Comparison of ENCODE assay signal across 1 cellular context in the genomic region with DNA sequence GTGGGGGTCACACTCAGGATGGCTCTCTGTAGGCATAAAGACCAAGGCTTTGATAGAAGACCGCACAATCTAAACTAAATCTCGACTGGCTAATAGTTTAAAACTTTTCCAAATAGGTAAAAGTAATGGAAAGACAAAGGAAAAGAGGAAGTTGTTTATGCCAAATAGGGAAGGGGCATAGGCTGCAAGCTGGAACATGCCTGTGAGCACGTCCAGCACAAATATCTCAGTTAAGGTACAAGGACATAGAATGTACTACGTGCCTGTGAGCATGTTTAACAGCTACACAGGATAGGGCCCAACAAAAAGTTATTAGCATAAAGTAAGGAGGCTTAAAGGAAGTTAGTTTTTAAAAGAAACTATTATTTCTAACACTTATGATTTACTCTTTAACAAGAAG.
TF ChIP-seq lines count a peak whose summit lies in the region.

No MANE protein-coding gene starts in this region.

TF ChIP-seq in HepG2, 621 proteins besides CTCF, POLR2A, EP300 and RAD21:
- TF ChIP-seq ZKSCAN1 (IDR thresholded peaks at IDR 0.05; ENCODE audit: low read length): no peak
- no peak for TF ChIP-seq KLF16 (CRISPR knock-in tag; IDR thresholded peaks at IDR 0.05)
- TF ChIP-seq XBP1 (CRISPR knock-in tag; IDR thresholded peaks at IDR 0.05): no peak
- no peak for TF ChIP-seq NR2F2 (IDR thresholded peaks at IDR 0.05; ENCODE audit: borderline replicate concordance, low read depth)
- TF ChIP-seq CHCHD3 (CRISPR knock-in tag; IDR thresholded peaks at IDR 0.05): no peak
- no peak for TF ChIP-seq HOXA5 (CRISPR knock-in tag; IDR thresholded peaks at IDR 0.05)
- no peak for TF ChIP-seq ZNF879 (CRISPR knock-in tag; IDR thresholded peaks at IDR 0.05)
- no peak for TF ChIP-seq ZMYM4 (CRISPR knock-in tag; IDR thresholded peaks at IDR 0.05)
- TF ChIP-seq HNRNPLL (IDR thresholded peaks at IDR 0.05; ENCODE audit: low read depth, low read length, poor library complexity, severe bottlenecking): no peak
- no peak for TF ChIP-seq ZNF10 (CRISPR knock-in tag; IDR thresholded peaks at IDR 0.05; ENCODE audit: borderline replicate concordance, low read depth)
